In genomic region chr11:66848671-66849500, GRCh38 we compare ENCODE assay signal across 23 cellular contexts. TPM values are rescaled to one million over a fixed set of nuclear protein-coding genes. Genes with fewer than 3 reads are reported as not detected.
DNase-seq lines count a peak whose midpoint lies in the region; ATAC-seq and TF ChIP-seq lines count a peak whose summit lies in the region.
"Had no signal": no experiment of that assay in that cellular context is flagged by ENCODE, and none has a peak within 500 bp of the region (broad histone marks: within the 10 kb centered on the region; RNA-seq: fewer than 3 reads in every experiment).

No MANE protein-coding gene starts in this region.

- H2AFZ ChIP-seq in SK-N-SH (ENCODE audit: low read depth) (no peak overlapping the region), HCT116 (ENCODE audit: low read depth, low read length, poor library complexity, severe bottlenecking) (no peak overlapping the region)

- CTCF ChIA-PET in SK-N-SH (lab: Yijun Ruan, JAX) (interaction anchor here (0.6 to 1.4 kb wide), 3 partner anchors 34 to 286 kb away, joined by 3 to 7 read pairs (median 3); no protein-coding TSS in a partner anchor), HCT116 (lab: Charles Lee) (no interaction called here)

- H3K4me2 ChIP-seq in SK-N-SH (no peak overlapping the region), HCT116 (ENCODE audit: low read length) (no peak overlapping the region)

- H4K20me1 ChIP-seq in SK-N-SH (ENCODE audit: insufficient read depth) (no peaks in the 10 kb centered on the region), HCT116 (ENCODE audit: insufficient read depth) (peaks cover 3% of the 10 kb centered on the region; the same call in 1 of the 2 replicates)

- H3K27me3 ChIP-seq in SK-N-SH (ENCODE audit: insufficient read depth) (no peaks in the 10 kb centered on the region), HCT116 (ENCODE audit: insufficient read depth, low read length) (no peaks in the 10 kb centered on the region), endodermal cell (ENCODE audit: control insufficient read depth, insufficient read depth, low read length, poor library complexity, severe bottlenecking) (no peaks in the 10 kb centered on the region), ovary (no peaks in the 10 kb centered on the region), colonic mucosa (no peaks in the 10 kb centered on the region)
- H3K27me3 ChIP-seq: thyroid gland had no signal

- H3K9me2 ChIP-seq in SK-N-SH: no peaks in the 10 kb centered on the region
- H3K9me2 ChIP-seq in HCT116 (ENCODE audit: insufficient read depth): no peaks in the 10 kb centered on the region

- POLR2A ChIA-PET in SK-N-SH (lab: Yijun Ruan, JAX) (no interaction called here), HCT116 (lab: Charles Lee) (no interaction called here)

- ATAC-seq in SK-N-SH treated with all-trans-retinoic acid at 6 μM for 48 hours (no peak), HCT116 (no peak)
- ATAC-seq: stimulated activated naive B cell treated with anti-CD40 and anti-IgM and Interleukin-4, amounts not matched to agents 10 μg/mL and 1 μg/mL and 100 μg/mL, for 72 hours had no signal

- 92% methylated on average over 7 of the region's 28 CpGs for WGBS in SK-N-SH (ENCODE audit: low lambda C conversion rate)
- 93 to 97% methylated on average over 17 to 28 of the region's 28 CpGs for WGBS in endodermal cell (ENCODE audit: insufficient coverage in 1 of 2, insufficient read length in 1 of 2), 2 experiments
- 77 to 83% (median 80%) methylated on average over 28 of the region's 28 CpGs for WGBS in ovary, 3 donors

- RAD21 ChIA-PET in HCT116 (lab: Charles Lee; ENCODE audit: low non-redundant PET in 1 of 2, low total read pairs in 2 of 2, uncharacterized antibody in 2 of 2, unreplicated experiment in 2 of 2): no interaction called here

- no peak overlapping the region for H3K27ac Mint-ChIP-seq in endodermal cell
- H3K27ac Mint-ChIP-seq: activated CD4-positive, alpha-beta T cell treated with anti-CD3 and anti-CD28 coated beads, Interleukin-2, amount 10 ng/mL, durations not matched to agents 7 days and 5 days; B cell; nephron; stimulated activated naive B cell treated with anti-CD40 and anti-IgM and Interleukin-4, amounts not matched to agents 10 μg/mL and 1 μg/mL and 100 μg/mL, for 72 hours had no signal

- H3K27ac ChIP-seq in SK-N-SH (ENCODE audit: low read depth in 2 of 2, low read length in 1 of 2) (no peak overlapping the region), HCT116 (ENCODE audit: low read depth, low read length) (no peak overlapping the region), endodermal cell (ENCODE audit: low read depth, low read length) (no peak overlapping the region), ovary (no peak overlapping the region), colonic mucosa (no peak overlapping the region)
- H3K27ac ChIP-seq: 22Rv1, prostate gland, thyroid gland had no signal

- TF ChIP-seq CTCF in SK-N-SH (IDR thresholded peaks at IDR 0.05) (no peak), HCT116 (IDR thresholded peaks at IDR 0.05 in 2 of 3, conservative IDR thresholded peaks at IDR 0.05 in 1 of 3; ENCODE audit: borderline replicate concordance in 1 of 3, insufficient read depth in 1 of 3, low read depth in 2 of 3, low read length in 2 of 3) (no peak), endodermal cell (conservative IDR thresholded peaks at IDR 0.05) (no peak), ovary (IDR thresholded peaks at IDR 0.05) (no peak), colonic mucosa (IDR thresholded peaks at IDR 0.05) (no peak)

- H3K9me3 ChIP-seq in SK-N-SH (no peaks in the 10 kb centered on the region), HCT116 (ENCODE audit: control insufficient read depth in 1 of 2, insufficient read depth in 1 of 2, low read depth in 1 of 2, low read length in 2 of 2) (no peaks in the 10 kb centered on the region), endodermal cell (ENCODE audit: control insufficient read depth, low read length) (no peaks in the 10 kb centered on the region), ovary (no peaks in the 10 kb centered on the region), colonic mucosa (no peaks in the 10 kb centered on the region)
- H3K9me3 ChIP-seq: prostate gland, thyroid gland had no signal

- H3K36me3 ChIP-seq in SK-N-SH (replicated peaks in 1 of 2; ENCODE audit: control insufficient read depth in 1 of 2, insufficient read depth in 2 of 2, low read length in 1 of 2): peaks cover 3 to 35% of the 10 kb centered on the region in 2 experiments
- H3K36me3 ChIP-seq in HCT116 (ENCODE audit: control insufficient read depth in 1 of 2, insufficient read depth in 2 of 2, low read length in 2 of 2): peaks cover 7 to 21% of the 10 kb centered on the region in 2 experiments
- H3K36me3 ChIP-seq in endodermal cell (ENCODE audit: control insufficient read depth, insufficient read depth, low read length): peaks cover 25% of the 10 kb centered on the region
- no peaks in the 10 kb centered on the region for H3K36me3 ChIP-seq in ovary
- H3K36me3 ChIP-seq in colonic mucosa: peaks cover 10% of the 10 kb centered on the region
- H3K36me3 ChIP-seq: prostate gland had no signal

- H3K4me1 ChIP-seq in SK-N-SH (ENCODE audit: control insufficient read depth in 1 of 2, insufficient read depth in 2 of 2, low read depth in 1 of 2, low read length in 1 of 2) (peaks cover 6 to 14% of the 10 kb centered on the region in 2 experiments; a peak in 2 of 4 replicates), HCT116 (ENCODE audit: control insufficient read depth in 1 of 2, insufficient read depth in 2 of 2, low read length in 2 of 2) (peaks cover 5 to 15% of the 10 kb centered on the region in 2 experiments; a peak in 3 of 4 replicates), endodermal cell (ENCODE audit: control insufficient read depth, insufficient read depth, low read length) (peaks cover 8% of the 10 kb centered on the region), ovary (ENCODE audit: insufficient read depth) (peaks cover 3% of the 10 kb centered on the region), colonic mucosa (peaks cover 5% of the 10 kb centered on the region)

- TF ChIP-seq POLR2A in HCT116 (IDR thresholded peaks at IDR 0.05; ENCODE audit: borderline replicate concordance, extremely low read depth, insufficient read depth, insufficient read length): no peak
- TF ChIP-seq POLR2A in ovary (IDR thresholded peaks at IDR 0.05): no peak

- H3K9me3 Mint-ChIP-seq in endodermal cell: no peaks in the 10 kb centered on the region
- H3K9me3 Mint-ChIP-seq: activated CD4-positive, alpha-beta T cell treated with anti-CD3 and anti-CD28 coated beads, Interleukin-2, amount 10 ng/mL, durations not matched to agents 7 days and 5 days; nephron; stimulated activated naive B cell treated with anti-CD40 and anti-IgM and Interleukin-4, amounts not matched to agents 10 μg/mL and 1 μg/mL and 100 μg/mL, for 72 hours had no signal

- H3K79me2 ChIP-seq in SK-N-SH (ENCODE audit: insufficient read depth) (peaks cover 14% of the 10 kb centered on the region), HCT116 (ENCODE audit: insufficient read depth, low read length) (peaks cover 29% of the 10 kb centered on the region)

- H3K9ac ChIP-seq in SK-N-SH: no peak overlapping the region
- no peak overlapping the region for H3K9ac ChIP-seq in HCT116 (ENCODE audit: low read length)
- no peak overlapping the region for H3K9ac ChIP-seq in endodermal cell (ENCODE audit: extremely low read depth, low read length, poor library complexity, severe bottlenecking)
- H3K9ac ChIP-seq in colonic mucosa (ENCODE audit: low read depth in 2 of 2, low read length in 2 of 2): no peak overlapping the region

- H3F3A ChIP-seq in SK-N-SH (replicated peaks; ENCODE audit: insufficient read depth): no peaks in the 10 kb centered on the region

- no peak for TF ChIP-seq RAD21 in SK-N-SH (IDR thresholded peaks at IDR 0.05; ENCODE audit: low read length)
- no peak for TF ChIP-seq RAD21 in HCT116 (IDR thresholded peaks at IDR 0.05; ENCODE audit: low read depth)

- H3K4me1 Mint-ChIP-seq in endodermal cell: peaks cover 9% of the 10 kb centered on the region

- peaks cover 14% of the 10 kb centered on the region for H3K36me3 Mint-ChIP-seq in endodermal cell (ENCODE audit: low read depth)

- H3K4me3 Mint-ChIP-seq in endodermal cell: no peak overlapping the region
- H3K4me3 Mint-ChIP-seq: activated CD4-positive, alpha-beta T cell treated with anti-CD3 and anti-CD28 coated beads, Interleukin-2, amount 10 ng/mL, durations not matched to agents 7 days and 5 days; B cell; stimulated activated naive B cell treated with anti-CD40 and anti-IgM and Interleukin-4, amounts not matched to agents 10 μg/mL and 1 μg/mL and 100 μg/mL, for 72 hours had no signal

- TF ChIP-seq EP300 in SK-N-SH (IDR thresholded peaks at IDR 0.05; ENCODE audit: borderline replicate concordance in 1 of 2, low read depth in 1 of 2, low read length in 1 of 2): no peak
- no peak for TF ChIP-seq EP300 in ovary (IDR thresholded peaks at IDR 0.05)

- BruUV-seq in HCT116 (replicated peaks; lab: Mats Ljungman, UMichigan): TSS peak; percentile 15

- intact Hi-C loops in HCT116 (cut with micrococcal nuclease) (no loop called here), ovary (cut with DNase I) (loop anchor here in 1 of 4 donors (5.0 kb wide), 1 partner anchor 612 kb away; no protein-coding TSS in a partner anchor), colonic mucosa (cut with DNase I) (no loop called here)

- no peaks in the 10 kb centered on the region for H3K27me3 Mint-ChIP-seq in endodermal cell (ENCODE audit: insufficient read depth)
- H3K27me3 Mint-ChIP-seq: activated CD4-positive, alpha-beta T cell treated with anti-CD3 and anti-CD28 coated beads, Interleukin-2, amount 10 ng/mL, durations not matched to agents 7 days and 5 days; B cell; stimulated activated naive B cell treated with anti-CD40 and anti-IgM and Interleukin-4, amounts not matched to agents 10 μg/mL and 1 μg/mL and 100 μg/mL, for 72 hours had no signal

- H3K4me3 ChIP-seq in SK-N-SH (ENCODE audit: low read depth in 2 of 2, low read length in 1 of 2): no peak overlapping the region
- H3K4me3 ChIP-seq in HCT116 (replicated peaks in 1 of 2; ENCODE audit: low read depth in 1 of 2, low read length in 2 of 2): no peak overlapping the region
- no peak overlapping the region for H3K4me3 ChIP-seq in endodermal cell (ENCODE audit: low read length)
- H3K4me3 ChIP-seq in ovary: no peak overlapping the region
- no peak overlapping the region for H3K4me3 ChIP-seq in colonic mucosa
- H3K4me3 ChIP-seq: prostate gland, thyroid gland had no signal

- DNase-seq in SK-N-SH (peak; percentile 16), HCT116 (ENCODE audit: low read depth, low spot score) (no peak), endodermal cell (peak; percentile 40), ovary (peak in 4 of 5 donors; percentile 18 to 39 (median 23)), glomerular visceral epithelial cell (ENCODE audit: extremely low spot score) (no peak), colonic mucosa (no peak), NCI-H2107 (lab: John Stamatoyannopoulos, UW) (no peak)
- DNase-seq: activated CD4-positive, alpha-beta T cell treated with anti-CD3 and anti-CD28 coated beads, Interleukin-2, amount 10 ng/mL, durations not matched to agents 7 days and 5 days; activated gamma-delta T cell treated with Interleukin-2 at 50 U/mL for 16 hours; COR-L47; DMS79 treated with DMSO at 0.1 percent for 48 hours; NCI-H2029; NCI-H345; NCI-H82; Right ventricle myocardium superior; stimulated activated naive B cell treated with anti-CD40 and anti-IgM and Interleukin-4, amounts not matched to agents 10 μg/mL and 1 μg/mL and 100 μg/mL, for 72 hours; T-helper 1 cell had no signal

RNA-seq across cellular contexts. Expression of gene RCE1, which starts 5.6 kb away (rescaled TPM):
- polyA plus RNA-seq in SK-N-SH (2012; rRNA removed) (25.0 and 25.4 TPM in 2 replicates), ovary (10 to 100 TPM in 1 of 2 donors, 1 to 10 TPM in 1; 7.0 to 14.6 TPM)
- 8.7 and 14.3 TPM in 2 replicates for polyA plus RNA-seq in SK-N-SH (2012; cell fraction: cytosol; rRNA removed)
- 69.3 and 90.1 TPM in 2 replicates for polyA plus RNA-seq in SK-N-SH (2012; cell fraction: nucleus; rRNA removed)
- total RNA-seq in HCT116 (2021; ENCODE audit: unreplicated experiment) (35.3 TPM), endodermal cell (10 to 100 TPM; 34.5 to 37.5 TPM), ovary (10 to 100 TPM; 13.8 to 31.1 (median 18.2) TPM), colonic mucosa (10 to 100 TPM; 27.0 to 35.9 TPM)
- polyA plus RNA-seq in HCT116 (2012): 35.0 and 37.5 TPM in 2 replicates
- 21.4 TPM for polyA plus RNA-seq in endodermal cell (2013, experiment 1 of 2)
- polyA plus RNA-seq in endodermal cell (2013, experiment 2 of 2): 21.2 TPM

RNA-seq across cellular contexts. Expression of gene LRFN4, which starts 8.0 kb away (rescaled TPM):
- 15.9 and 25.4 TPM in 2 replicates for polyA plus RNA-seq in SK-N-SH (2012; rRNA removed)
- 4.1 and 9.4 TPM in 2 replicates for polyA plus RNA-seq in SK-N-SH (2012; cell fraction: cytosol; rRNA removed)
- polyA plus RNA-seq in SK-N-SH (2012; cell fraction: nucleus; rRNA removed): 35.8 and 37.4 TPM in 2 replicates
- 55.4 TPM for total RNA-seq in HCT116 (2021; ENCODE audit: unreplicated experiment)
- polyA plus RNA-seq in HCT116 (2012): 28.7 and 30.2 TPM in 2 replicates
- 10 to 100 TPM; 23.2 to 26.2 TPM for total RNA-seq in endodermal cell
- polyA plus RNA-seq in endodermal cell (2013, experiment 1 of 2): 27.8 TPM
- polyA plus RNA-seq in endodermal cell (2013, experiment 2 of 2): 24.3 TPM
- total RNA-seq in ovary: 10 to 100 TPM in 4 of 7 donors, 1 to 10 TPM in 3; 1.3 to 18.1 (median 10.6) TPM
- 1 to 10 TPM in 1 of 2 donors, not detected in 1; 7.9 TPM for polyA plus RNA-seq in ovary
- total RNA-seq in colonic mucosa: 10 to 100 TPM; 20.7 to 51.7 TPM

Comparison
In these comparisons a context has a peak if more than half of its experiments do, and no peak if none do; other contexts are left out.
1. DNase-seq: peak in SK-N-SH (single experiment), endodermal cell (single experiment) and ovary (4 of 5); none in HCT116 (single experiment), glomerular visceral epithelial cell (single experiment), colonic mucosa (single experiment) and NCI-H2107 (single experiment).